ENCODE assay signal across 1 cellular context in the genomic region with DNA sequence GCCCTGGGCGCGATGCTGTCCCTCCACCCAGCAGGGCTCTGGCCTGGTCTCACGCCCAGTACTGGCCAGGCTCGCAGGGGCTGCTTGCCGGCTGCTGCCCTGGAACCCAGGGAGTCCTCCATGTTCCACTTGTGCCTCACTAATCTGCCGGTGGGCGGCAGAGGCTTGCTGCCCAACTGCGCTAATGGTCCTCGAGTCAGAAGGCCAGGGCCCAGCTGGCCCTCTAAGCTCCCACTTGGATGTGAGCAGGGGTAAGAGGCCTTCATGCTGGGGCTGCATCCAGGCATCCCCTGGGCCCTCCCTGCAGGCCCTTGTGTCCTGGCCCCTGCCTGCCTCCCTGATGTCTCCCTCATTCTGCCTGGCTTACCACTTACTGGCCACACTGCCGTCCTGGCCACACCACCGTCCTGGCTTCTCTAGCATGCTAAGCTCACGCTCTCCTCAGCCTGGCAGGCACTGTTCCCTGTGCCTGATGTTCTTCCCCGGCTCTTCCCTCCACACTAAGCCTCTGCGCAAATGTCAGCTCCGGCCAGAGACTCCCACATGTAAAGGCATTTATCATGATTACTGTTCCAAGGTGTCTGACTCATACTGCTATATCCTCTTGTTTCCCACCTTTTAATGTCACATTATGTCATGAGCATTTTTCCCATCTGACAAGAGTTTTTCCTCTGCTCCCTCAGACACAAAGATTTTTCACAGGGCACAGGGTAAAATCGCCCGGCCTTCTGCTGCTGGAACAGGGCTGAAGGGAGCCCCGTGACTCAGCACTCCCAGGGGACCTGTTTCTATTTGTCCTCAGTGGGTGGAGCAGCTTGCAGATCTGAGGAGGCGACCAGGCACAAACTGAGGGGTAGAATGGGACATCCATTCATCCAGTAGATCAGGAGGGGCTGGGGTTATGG.
TF ChIP-seq lines count a peak whose summit lies in the region.

No MANE protein-coding gene starts in this region.

TF ChIP-seq in K562, 482 proteins besides CTCF, POLR2A, EP300 and RAD21 (continued from another document):
- no peak for TF ChIP-seq PTRF (tag; IDR thresholded peaks at IDR 0.05)
- no peak for TF ChIP-seq ZBTB5 (IDR thresholded peaks at IDR 0.05)
- TF ChIP-seq ZNF561 (CRISPR knock-in tag; conservative IDR thresholded peaks at IDR 0.05) = no peak
- no peak for TF ChIP-seq TEAD2 (tag; IDR thresholded peaks at IDR 0.05)
- peak; percentile 81 for TF ChIP-seq FOSL1 (tag; conservative IDR thresholded peaks at IDR 0.05)
- TF ChIP-seq CREB1 (IDR thresholded peaks at IDR 0.05) = no peak
- TF ChIP-seq CREB1 (CRISPR knock-in tag; IDR thresholded peaks at IDR 0.05) = no peak
- no peak for TF ChIP-seq CHD1 (IDR thresholded peaks at IDR 0.05; ENCODE audit: low read length)
- no peak for TF ChIP-seq KDM1A (IDR thresholded peaks at IDR 0.05)
- TF ChIP-seq CAMTA2 (CRISPR knock-in tag; conservative IDR thresholded peaks at IDR 0.05) = no peak
- no peak for TF ChIP-seq PTBP1 (IDR thresholded peaks at IDR 0.05; ENCODE audit: low read depth, low read length)
- no peak for TF ChIP-seq SMARCB1 (IDR thresholded peaks at IDR 0.05; ENCODE audit: insufficient read length, low read depth)
- no peak for TF ChIP-seq NR1H2 (CRISPR knock-in tag; IDR thresholded peaks at IDR 0.05)
- no peak for TF ChIP-seq SNRNP70 (optimal IDR thresholded peaks at IDR 0.05; ENCODE audit: low read depth, low read length)
- no peak for TF ChIP-seq NR2C1 (IDR thresholded peaks at IDR 0.05)
- TF ChIP-seq NR2C1 (tag; IDR thresholded peaks at IDR 0.05) = no peak
- no peak for TF ChIP-seq ZNF785 (CRISPR knock-in tag; IDR thresholded peaks at IDR 0.05)
- TF ChIP-seq L3MBTL2 (IDR thresholded peaks at IDR 0.05) = peak; percentile 31; the same call in 1 of the 2 replicates
- TF ChIP-seq CHD4 (IDR thresholded peaks at IDR 0.05; ENCODE audit: insufficient read depth, insufficient replicate concordance, low read depth, low read length, poor library complexity, severe bottlenecking) = no peak
- TF ChIP-seq, protein P1, sequence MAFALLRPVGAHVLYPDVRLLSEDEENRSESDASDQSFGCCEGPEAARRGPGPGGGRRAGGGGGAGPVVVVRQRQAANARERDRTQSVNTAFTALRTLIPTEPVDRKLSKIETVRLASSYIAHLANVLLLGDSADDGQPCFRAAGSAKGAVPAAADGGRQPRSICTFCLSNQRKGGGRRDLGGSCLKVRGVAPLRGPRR (CRISPR knock-in tag; IDR thresholded peaks at IDR 0.05) = no peak
- TF ChIP-seq ZNF217 (CRISPR knock-in tag; IDR thresholded peaks at IDR 0.05) = no peak
- TF ChIP-seq CBX5 (IDR thresholded peaks at IDR 0.05; ENCODE audit: borderline replicate concordance, low read depth) = no peak
- no peak for TF ChIP-seq RUNX1 (IDR thresholded peaks at IDR 0.05; ENCODE audit: low read depth)
- TF ChIP-seq NELFE (IDR thresholded peaks at IDR 0.05; ENCODE audit: insufficient read depth, insufficient read length) = no peak
- TF ChIP-seq MAFF (IDR thresholded peaks at IDR 0.05; ENCODE audit: low read length) = peak; percentile 79
- no peak for TF ChIP-seq ZNF146 (CRISPR knock-in tag; IDR thresholded peaks at IDR 0.05; ENCODE audit: unreplicated experiment)
- TF ChIP-seq SREBF1 (IDR thresholded peaks at IDR 0.05; ENCODE audit: borderline replicate concordance, low read depth, low read length) = no peak
- peak; percentile 49; the same call in 1 of the 2 replicates for TF ChIP-seq NFE2L1 (tag; IDR thresholded peaks at IDR 0.05; ENCODE audit: borderline replicate concordance, low read depth)
- no peak for TF ChIP-seq TAF7 (tag; IDR thresholded peaks at IDR 0.05)
- peak; percentile 91 for TF ChIP-seq MEIS2 (IDR thresholded peaks at IDR 0.05; ENCODE audit: partially characterized antibody)
- peak; percentile 88 for TF ChIP-seq DPF2 (IDR thresholded peaks at IDR 0.05)
- TF ChIP-seq KLF6 (CRISPR knock-in tag; IDR thresholded peaks at IDR 0.05; ENCODE audit: borderline replicate concordance) = no peak
- no peak for TF ChIP-seq PHF8 (IDR thresholded peaks at IDR 0.05; ENCODE audit: borderline replicate concordance, low read length)
- TF ChIP-seq YY1 (IDR thresholded peaks at IDR 0.05; ENCODE audit: borderline replicate concordance in 1 of 3, control insufficient read depth in 1 of 3, extremely low read depth in 1 of 3, insufficient read depth in 3 of 3, insufficient read length in 1 of 3, insufficient replicate concordance in 2 of 3, low read depth in 1 of 3, low read length in 2 of 3) = no peak
- TF ChIP-seq MAFK (IDR thresholded peaks at IDR 0.05; ENCODE audit: low read length) = peak; percentile 51; the same call in 1 of the 2 replicates
- no peak for TF ChIP-seq ZNF511 (CRISPR knock-in tag; IDR thresholded peaks at IDR 0.05)
- TF ChIP-seq NKRF (IDR thresholded peaks at IDR 0.05; ENCODE audit: borderline replicate concordance) = no peak
- TF ChIP-seq, protein P2, sequence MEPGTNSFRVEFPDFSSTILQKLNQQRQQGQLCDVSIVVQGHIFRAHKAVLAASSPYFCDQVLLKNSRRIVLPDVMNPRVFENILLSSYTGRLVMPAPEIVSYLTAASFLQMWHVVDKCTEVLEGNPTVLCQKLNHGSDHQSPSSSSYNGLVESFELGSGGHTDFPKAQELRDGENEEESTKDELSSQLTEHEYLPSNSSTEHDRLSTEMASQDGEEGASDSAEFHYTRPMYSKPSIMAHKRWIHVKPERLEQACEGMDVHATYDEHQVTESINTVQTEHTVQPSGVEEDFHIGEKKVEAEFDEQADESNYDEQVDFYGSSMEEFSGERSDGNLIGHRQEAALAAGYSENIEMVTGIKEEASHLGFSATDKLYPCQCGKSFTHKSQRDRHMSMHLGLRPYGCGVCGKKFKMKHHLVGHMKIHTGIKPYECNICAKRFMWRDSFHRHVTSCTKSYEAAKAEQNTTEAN (CRISPR knock-in tag; IDR thresholded peaks at IDR 0.05) = no peak
- TF ChIP-seq, protein P3, sequence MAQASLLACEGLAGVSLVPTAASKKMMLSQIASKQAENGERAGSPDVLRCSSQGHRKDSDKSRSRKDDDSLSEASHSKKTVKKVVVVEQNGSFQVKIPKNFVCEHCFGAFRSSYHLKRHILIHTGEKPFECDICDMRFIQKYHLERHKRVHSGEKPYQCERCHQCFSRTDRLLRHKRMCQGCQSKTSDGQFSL (CRISPR knock-in tag; IDR thresholded peaks at IDR 0.05) = no peak
- TF ChIP-seq, protein P3 (tag; IDR thresholded peaks at IDR 0.05) = no peak
- no peak for TF ChIP-seq PHF21A (IDR thresholded peaks at IDR 0.05; ENCODE audit: borderline replicate concordance, low read depth)
- TF ChIP-seq PKNOX1 (IDR thresholded peaks at IDR 0.05) = peak; percentile 75
- TF ChIP-seq ATF6 (CRISPR knock-in tag; IDR thresholded peaks at IDR 0.05) = no peak
- no peak for TF ChIP-seq ARID2 (IDR thresholded peaks at IDR 0.05)
- TF ChIP-seq ZNF584 (CRISPR knock-in tag; IDR thresholded peaks at IDR 0.05; ENCODE audit: low read depth) = no peak
- TF ChIP-seq ZBTB17 (CRISPR knock-in tag; IDR thresholded peaks at IDR 0.05) = no peak
- TF ChIP-seq RCOR1 (IDR thresholded peaks at IDR 0.05; ENCODE audit: borderline replicate concordance in 1 of 2, low read depth in 2 of 2, low read length in 2 of 2) = no peak
- no peak for TF ChIP-seq SMAD3 (CRISPR knock-in tag; conservative IDR thresholded peaks at IDR 0.05)
- TF ChIP-seq ZNF699 (CRISPR knock-in tag; IDR thresholded peaks at IDR 0.05; ENCODE audit: insufficient replicate concordance) = no peak
- TF ChIP-seq MAZ (CRISPR knock-in tag; conservative IDR thresholded peaks at IDR 0.05 in 1 of 2, IDR thresholded peaks at IDR 0.05 in 1 of 2) = no peak
- peak; percentile 85 for TF ChIP-seq ZNF316 (IDR thresholded peaks at IDR 0.05)
- no peak for TF ChIP-seq RBM34 (IDR thresholded peaks at IDR 0.05; ENCODE audit: borderline replicate concordance, insufficient read depth, low read length)
- TF ChIP-seq MBD2 (IDR thresholded peaks at IDR 0.05; ENCODE audit: borderline replicate concordance, low read depth) = no peak
